Comparison of ENCODE assay signal across 1 cellular context in the genomic region with DNA sequence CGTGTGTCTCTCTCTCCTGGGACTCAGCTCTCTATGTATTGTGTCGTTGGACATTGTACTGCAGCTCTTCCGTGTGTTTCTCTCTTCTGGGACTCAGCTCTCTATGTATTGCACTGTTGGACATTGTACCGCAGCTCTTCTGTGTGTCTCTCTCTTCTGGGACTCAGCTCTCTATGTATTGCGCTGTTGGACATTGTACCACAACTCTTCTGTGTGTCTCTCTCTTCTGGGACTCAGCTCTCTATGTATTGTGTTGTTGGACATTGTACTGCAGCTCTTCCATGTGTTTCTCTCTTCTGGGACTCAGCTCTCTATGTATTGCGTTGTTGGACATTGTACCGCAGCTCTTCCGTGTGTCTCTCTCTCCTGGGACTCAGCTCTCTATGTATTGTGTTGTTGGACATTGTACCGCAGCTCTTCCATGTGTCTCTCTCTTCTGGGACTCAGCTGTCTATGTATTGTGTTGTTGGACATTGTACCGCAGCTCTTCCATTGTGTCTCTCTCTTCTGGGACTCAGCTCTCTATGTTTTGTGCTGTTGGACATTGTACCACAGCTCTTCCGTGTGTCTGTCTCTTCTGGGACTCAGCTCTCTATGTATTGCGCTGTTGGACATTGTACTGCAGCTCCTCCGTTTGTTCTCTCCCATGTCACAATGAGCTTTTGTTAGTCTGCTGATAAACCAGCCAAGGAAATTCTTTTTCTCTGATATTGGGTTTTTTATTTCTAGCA.
TF ChIP-seq lines count a peak whose summit lies in the region.

No MANE protein-coding gene starts in this region.

TF ChIP-seq in HepG2, 621 proteins besides CTCF, POLR2A, EP300 and RAD21 (continued from another document and continues in another):
- TF ChIP-seq, protein P1, sequence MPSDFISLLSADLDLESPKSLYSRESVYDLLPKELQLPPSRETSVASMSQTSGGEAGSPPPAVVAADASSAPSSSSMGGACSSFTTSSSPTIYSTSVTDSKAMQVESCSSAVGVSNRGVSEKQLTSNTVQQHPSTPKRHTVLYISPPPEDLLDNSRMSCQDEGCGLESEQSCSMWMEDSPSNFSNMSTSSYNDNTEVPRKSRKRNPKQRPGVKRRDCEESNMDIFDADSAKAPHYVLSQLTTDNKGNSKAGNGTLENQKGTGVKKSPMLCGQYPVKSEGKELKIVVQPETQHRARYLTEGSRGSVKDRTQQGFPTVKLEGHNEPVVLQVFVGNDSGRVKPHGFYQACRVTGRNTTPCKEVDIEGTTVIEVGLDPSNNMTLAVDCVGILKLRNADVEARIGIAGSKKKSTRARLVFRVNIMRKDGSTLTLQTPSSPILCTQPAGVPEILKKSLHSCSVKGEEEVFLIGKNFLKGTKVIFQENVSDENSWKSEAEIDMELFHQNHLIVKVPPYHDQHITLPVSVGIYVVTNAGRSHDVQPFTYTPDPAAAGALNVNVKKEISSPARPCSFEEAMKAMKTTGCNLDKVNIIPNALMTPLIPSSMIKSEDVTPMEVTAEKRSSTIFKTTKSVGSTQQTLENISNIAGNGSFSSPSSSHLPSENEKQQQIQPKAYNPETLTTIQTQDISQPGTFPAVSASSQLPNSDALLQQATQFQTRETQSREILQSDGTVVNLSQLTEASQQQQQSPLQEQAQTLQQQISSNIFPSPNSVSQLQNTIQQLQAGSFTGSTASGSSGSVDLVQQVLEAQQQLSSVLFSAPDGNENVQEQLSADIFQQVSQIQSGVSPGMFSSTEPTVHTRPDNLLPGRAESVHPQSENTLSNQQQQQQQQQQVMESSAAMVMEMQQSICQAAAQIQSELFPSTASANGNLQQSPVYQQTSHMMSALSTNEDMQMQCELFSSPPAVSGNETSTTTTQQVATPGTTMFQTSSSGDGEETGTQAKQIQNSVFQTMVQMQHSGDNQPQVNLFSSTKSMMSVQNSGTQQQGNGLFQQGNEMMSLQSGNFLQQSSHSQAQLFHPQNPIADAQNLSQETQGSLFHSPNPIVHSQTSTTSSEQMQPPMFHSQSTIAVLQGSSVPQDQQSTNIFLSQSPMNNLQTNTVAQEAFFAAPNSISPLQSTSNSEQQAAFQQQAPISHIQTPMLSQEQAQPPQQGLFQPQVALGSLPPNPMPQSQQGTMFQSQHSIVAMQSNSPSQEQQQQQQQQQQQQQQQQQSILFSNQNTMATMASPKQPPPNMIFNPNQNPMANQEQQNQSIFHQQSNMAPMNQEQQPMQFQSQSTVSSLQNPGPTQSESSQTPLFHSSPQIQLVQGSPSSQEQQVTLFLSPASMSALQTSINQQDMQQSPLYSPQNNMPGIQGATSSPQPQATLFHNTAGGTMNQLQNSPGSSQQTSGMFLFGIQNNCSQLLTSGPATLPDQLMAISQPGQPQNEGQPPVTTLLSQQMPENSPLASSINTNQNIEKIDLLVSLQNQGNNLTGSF (CRISPR knock-in tag; IDR thresholded peaks at IDR 0.05), result no peak
- TF ChIP-seq MBD4 (IDR thresholded peaks at IDR 0.05; ENCODE audit: borderline replicate concordance, low read length), result no peak
- TF ChIP-seq ZMYM2 (CRISPR knock-in tag; IDR thresholded peaks at IDR 0.05), result peak; percentile 94
- TF ChIP-seq, protein P2, sequence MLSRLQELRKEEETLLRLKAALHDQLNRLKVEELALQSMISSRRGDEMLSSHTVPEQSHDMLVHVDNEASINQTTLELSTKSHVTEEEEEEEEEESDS (CRISPR knock-in tag; IDR thresholded peaks at IDR 0.05; ENCODE audit: borderline replicate concordance), result no peak
- no peak for TF ChIP-seq IRX3 (CRISPR knock-in tag; IDR thresholded peaks at IDR 0.05; ENCODE audit: borderline replicate concordance, low read depth)
- TF ChIP-seq ATM (IDR thresholded peaks at IDR 0.05; ENCODE audit: borderline replicate concordance), result no peak
- no peak for TF ChIP-seq ZNF549 (CRISPR knock-in tag; IDR thresholded peaks at IDR 0.05)
- TF ChIP-seq U2AF2 (IDR thresholded peaks at IDR 0.05; ENCODE audit: low read depth, low read length), result no peak
- TF ChIP-seq, protein P3, sequence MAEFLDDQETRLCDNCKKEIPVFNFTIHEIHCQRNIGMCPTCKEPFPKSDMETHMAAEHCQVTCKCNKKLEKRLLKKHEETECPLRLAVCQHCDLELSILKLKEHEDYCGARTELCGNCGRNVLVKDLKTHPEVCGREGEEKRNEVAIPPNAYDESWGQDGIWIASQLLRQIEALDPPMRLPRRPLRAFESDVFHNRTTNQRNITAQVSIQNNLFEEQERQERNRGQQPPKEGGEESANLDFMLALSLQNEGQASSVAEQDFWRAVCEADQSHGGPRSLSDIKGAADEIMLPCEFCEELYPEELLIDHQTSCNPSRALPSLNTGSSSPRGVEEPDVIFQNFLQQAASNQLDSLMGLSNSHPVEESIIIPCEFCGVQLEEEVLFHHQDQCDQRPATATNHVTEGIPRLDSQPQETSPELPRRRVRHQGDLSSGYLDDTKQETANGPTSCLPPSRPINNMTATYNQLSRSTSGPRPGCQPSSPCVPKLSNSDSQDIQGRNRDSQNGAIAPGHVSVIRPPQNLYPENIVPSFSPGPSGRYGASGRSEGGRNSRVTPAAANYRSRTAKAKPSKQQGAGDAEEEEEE (CRISPR knock-in tag; IDR thresholded peaks at IDR 0.05; ENCODE audit: borderline replicate concordance), result no peak
- TF ChIP-seq ZFY (CRISPR knock-in tag; IDR thresholded peaks at IDR 0.05), result no peak
- TF ChIP-seq GABPA (IDR thresholded peaks at IDR 0.05; ENCODE audit: low read depth, low read length), result no peak
- TF ChIP-seq GABPA (CRISPR knock-in tag; IDR thresholded peaks at IDR 0.05; ENCODE audit: low read depth), result 0 out of 2 replicates have a peak, but pooled peaks have one; percentile 6
- TF ChIP-seq, protein P4, sequence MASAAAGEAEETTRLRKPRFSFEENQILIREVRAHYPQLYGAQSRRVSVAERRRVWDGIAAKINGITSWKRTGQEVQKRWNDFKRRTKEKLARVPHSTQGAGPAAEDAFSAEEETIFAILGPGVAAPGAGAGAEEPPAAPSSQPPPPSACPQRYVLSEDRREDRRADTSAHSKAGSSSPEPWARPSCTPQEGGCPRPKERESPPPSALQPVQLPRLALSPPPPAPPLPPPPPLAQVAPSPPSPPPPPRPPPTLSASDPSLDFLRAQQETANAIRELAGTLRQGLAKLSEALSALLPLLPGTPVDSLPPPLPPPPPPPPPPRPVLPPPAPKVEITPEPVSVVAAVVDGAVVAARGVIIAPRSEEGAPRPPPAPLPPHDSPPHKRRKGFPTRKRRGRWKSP (CRISPR knock-in tag; IDR thresholded peaks at IDR 0.05), result peak; percentile 81; the same call in 1 of the 2 replicates
- TF ChIP-seq, protein P5, sequence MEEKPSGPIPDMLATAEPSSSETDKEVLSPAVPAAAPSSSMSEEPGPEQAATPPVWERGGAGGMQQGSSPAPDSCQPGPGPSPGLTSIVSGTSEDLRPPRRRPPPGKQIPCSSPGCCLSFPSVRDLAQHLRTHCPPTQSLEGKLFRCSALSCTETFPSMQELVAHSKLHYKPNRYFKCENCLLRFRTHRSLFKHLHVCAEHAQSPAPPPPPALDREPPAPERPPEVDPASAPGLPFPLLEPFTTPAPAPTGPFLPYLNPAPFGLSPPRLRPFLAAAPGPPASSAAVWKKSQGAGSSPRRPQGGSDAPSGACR (CRISPR knock-in tag; IDR thresholded peaks at IDR 0.05), result no peak
- no peak; the same call in 1 of the 2 replicates for TF ChIP-seq JUN (CRISPR knock-in tag; IDR thresholded peaks at IDR 0.05)
- TF ChIP-seq KLF9 (CRISPR knock-in tag; IDR thresholded peaks at IDR 0.05; ENCODE audit: low read depth), result no peak
- no peak for TF ChIP-seq KDM4B (CRISPR knock-in tag; IDR thresholded peaks at IDR 0.05)
- no peak for TF ChIP-seq ZKSCAN1 (IDR thresholded peaks at IDR 0.05; ENCODE audit: low read length)
- TF ChIP-seq, protein P6, sequence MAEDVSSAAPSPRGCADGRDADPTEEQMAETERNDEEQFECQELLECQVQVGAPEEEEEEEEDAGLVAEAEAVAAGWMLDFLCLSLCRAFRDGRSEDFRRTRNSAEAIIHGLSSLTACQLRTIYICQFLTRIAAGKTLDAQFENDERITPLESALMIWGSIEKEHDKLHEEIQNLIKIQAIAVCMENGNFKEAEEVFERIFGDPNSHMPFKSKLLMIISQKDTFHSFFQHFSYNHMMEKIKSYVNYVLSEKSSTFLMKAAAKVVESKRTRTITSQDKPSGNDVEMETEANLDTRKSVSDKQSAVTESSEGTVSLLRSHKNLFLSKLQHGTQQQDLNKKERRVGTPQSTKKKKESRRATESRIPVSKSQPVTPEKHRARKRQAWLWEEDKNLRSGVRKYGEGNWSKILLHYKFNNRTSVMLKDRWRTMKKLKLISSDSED (CRISPR knock-in tag; IDR thresholded peaks at IDR 0.05), result no peak
- TF ChIP-seq, protein P7, sequence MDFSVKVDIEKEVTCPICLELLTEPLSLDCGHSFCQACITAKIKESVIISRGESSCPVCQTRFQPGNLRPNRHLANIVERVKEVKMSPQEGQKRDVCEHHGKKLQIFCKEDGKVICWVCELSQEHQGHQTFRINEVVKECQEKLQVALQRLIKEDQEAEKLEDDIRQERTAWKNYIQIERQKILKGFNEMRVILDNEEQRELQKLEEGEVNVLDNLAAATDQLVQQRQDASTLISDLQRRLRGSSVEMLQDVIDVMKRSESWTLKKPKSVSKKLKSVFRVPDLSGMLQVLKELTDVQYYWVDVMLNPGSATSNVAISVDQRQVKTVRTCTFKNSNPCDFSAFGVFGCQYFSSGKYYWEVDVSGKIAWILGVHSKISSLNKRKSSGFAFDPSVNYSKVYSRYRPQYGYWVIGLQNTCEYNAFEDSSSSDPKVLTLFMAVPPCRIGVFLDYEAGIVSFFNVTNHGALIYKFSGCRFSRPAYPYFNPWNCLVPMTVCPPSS (IDR thresholded peaks at IDR 0.05), result no peak
- TF ChIP-seq ZNF33A (CRISPR knock-in tag; IDR thresholded peaks at IDR 0.05; ENCODE audit: borderline replicate concordance), result no peak
- TF ChIP-seq NCOA5 (CRISPR knock-in tag; IDR thresholded peaks at IDR 0.05), result no peak
- no peak for TF ChIP-seq PCBP1 (IDR thresholded peaks at IDR 0.05; ENCODE audit: borderline replicate concordance, low read depth, low read length)
- TF ChIP-seq NFE2 (CRISPR knock-in tag; IDR thresholded peaks at IDR 0.05), result no peak
- TF ChIP-seq, protein P8, sequence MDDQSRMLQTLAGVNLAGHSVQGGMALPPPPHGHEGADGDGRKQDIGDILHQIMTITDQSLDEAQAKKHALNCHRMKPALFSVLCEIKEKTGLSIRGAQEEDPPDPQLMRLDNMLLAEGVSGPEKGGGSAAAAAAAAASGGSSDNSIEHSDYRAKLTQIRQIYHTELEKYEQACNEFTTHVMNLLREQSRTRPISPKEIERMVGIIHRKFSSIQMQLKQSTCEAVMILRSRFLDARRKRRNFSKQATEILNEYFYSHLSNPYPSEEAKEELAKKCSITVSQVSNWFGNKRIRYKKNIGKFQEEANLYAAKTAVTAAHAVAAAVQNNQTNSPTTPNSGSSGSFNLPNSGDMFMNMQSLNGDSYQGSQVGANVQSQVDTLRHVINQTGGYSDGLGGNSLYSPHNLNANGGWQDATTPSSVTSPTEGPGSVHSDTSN (CRISPR knock-in tag; IDR thresholded peaks at IDR 0.05; ENCODE audit: borderline replicate concordance), result no peak
- 0 out of 2 replicates have a peak, but pooled peaks have one; percentile 22 for TF ChIP-seq KDM1A (CRISPR knock-in tag; IDR thresholded peaks at IDR 0.05)
- TF ChIP-seq, protein P9, sequence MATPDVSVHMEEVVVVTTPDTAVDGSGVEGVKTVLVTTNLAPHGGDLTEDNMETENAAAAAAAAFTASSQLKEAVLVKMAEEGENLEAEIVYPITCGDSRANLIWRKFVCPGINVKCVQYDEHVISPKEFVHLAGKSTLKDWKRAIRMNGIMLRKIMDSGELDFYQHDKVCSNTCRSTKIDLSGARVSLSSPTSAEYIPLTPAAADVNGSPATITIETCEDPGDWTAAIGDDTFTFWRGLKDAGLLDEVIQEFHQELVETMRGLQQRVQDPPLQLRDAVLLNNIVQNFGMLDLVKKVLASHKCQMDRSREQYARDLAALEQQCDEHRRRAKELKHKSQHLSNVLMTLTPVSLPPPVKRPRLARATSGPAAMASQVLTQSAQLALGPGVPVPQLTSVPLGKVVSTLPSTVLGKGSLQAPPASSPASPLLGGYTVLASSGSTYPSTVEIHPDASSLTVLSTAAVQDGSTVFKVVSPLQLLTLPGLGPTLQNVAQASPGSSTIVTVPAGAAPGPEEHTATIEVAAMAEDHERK (CRISPR knock-in tag; IDR thresholded peaks at IDR 0.05; ENCODE audit: low read depth), result no peak
- TF ChIP-seq ZNF883 (CRISPR knock-in tag; IDR thresholded peaks at IDR 0.05; ENCODE audit: not compliant biosample characterization), result no peak
- TF ChIP-seq ZNF335 (CRISPR knock-in tag; IDR thresholded peaks at IDR 0.05), result no peak
- TF ChIP-seq FOSL1 (CRISPR knock-in tag; IDR thresholded peaks at IDR 0.05; ENCODE audit: borderline replicate concordance), result no peak
- TF ChIP-seq HNRNPH1 (optimal IDR thresholded peaks at IDR 0.05; ENCODE audit: low read depth, low read length), result no peak
- TF ChIP-seq GATAD2A (CRISPR knock-in tag; IDR thresholded peaks at IDR 0.05), result peak; percentile 51; the same call in 1 of the 2 replicates
- TF ChIP-seq ZNF343 (CRISPR knock-in tag; IDR thresholded peaks at IDR 0.05), result no peak
- peak; percentile 17; the same call in 1 of the 2 replicates for TF ChIP-seq MED1 (CRISPR knock-in tag; IDR thresholded peaks at IDR 0.05)
- TF ChIP-seq, protein P10, sequence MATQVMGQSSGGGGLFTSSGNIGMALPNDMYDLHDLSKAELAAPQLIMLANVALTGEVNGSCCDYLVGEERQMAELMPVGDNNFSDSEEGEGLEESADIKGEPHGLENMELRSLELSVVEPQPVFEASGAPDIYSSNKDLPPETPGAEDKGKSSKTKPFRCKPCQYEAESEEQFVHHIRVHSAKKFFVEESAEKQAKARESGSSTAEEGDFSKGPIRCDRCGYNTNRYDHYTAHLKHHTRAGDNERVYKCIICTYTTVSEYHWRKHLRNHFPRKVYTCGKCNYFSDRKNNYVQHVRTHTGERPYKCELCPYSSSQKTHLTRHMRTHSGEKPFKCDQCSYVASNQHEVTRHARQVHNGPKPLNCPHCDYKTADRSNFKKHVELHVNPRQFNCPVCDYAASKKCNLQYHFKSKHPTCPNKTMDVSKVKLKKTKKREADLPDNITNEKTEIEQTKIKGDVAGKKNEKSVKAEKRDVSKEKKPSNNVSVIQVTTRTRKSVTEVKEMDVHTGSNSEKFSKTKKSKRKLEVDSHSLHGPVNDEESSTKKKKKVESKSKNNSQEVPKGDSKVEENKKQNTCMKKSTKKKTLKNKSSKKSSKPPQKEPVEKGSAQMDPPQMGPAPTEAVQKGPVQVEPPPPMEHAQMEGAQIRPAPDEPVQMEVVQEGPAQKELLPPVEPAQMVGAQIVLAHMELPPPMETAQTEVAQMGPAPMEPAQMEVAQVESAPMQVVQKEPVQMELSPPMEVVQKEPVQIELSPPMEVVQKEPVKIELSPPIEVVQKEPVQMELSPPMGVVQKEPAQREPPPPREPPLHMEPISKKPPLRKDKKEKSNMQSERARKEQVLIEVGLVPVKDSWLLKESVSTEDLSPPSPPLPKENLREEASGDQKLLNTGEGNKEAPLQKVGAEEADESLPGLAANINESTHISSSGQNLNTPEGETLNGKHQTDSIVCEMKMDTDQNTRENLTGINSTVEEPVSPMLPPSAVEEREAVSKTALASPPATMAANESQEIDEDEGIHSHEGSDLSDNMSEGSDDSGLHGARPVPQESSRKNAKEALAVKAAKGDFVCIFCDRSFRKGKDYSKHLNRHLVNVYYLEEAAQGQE (IDR thresholded peaks at IDR 0.05; ENCODE audit: borderline replicate concordance in 1 of 2, low read depth in 1 of 2, low read length in 2 of 2), result no peak; a peak in 1 of 4 replicates
- TF ChIP-seq ZSCAN9 (CRISPR knock-in tag; IDR thresholded peaks at IDR 0.05; ENCODE audit: borderline replicate concordance), result peak; percentile 37; the same call in 1 of the 2 replicates
